Comparison of ENCODE assay signal across 1 cellular context in the genomic region with DNA sequence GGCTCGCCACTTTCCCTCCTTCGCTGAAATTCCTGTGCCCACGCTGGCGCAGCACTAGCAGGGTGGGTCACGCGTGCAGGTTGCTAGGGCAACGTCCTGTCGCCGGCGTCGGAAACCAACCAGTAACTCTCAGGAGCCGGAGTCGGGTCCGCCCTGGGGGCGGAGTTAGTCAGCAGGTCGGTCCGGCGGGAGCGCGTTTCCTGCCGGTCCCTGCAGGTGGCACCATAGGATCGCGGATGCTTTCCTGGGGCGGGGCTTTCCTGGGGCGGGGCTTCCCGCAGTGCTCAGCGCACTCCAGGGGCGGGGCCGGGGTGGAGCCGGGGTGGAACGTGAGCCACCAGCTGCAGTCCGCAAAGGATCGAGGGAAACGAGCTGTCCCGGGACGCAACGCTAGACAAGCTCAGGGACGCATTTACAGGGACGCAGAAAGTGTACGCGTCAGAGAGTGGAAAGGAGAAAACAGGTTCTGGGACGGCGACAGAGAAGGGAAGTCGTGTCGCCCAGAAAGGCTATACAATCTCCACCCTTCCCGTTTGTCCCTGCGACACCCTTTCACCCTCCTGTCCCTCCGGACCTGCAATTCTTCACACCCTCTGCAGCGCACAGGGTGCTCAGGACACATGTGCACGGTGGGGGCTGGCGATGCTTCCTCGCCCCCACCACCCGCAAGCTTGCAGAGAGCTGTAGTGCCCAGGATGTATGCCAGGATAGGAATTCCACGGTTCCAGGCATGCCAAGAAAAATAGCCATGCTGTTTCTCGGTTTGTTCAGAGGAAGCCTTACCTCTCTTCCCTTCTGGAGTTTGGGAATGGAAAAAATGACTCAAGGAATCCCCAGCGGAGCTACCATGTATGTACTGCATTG.
TF ChIP-seq lines count a peak whose summit lies in the region.

No MANE protein-coding gene starts in this region.

TF ChIP-seq in GM23338, 12 proteins besides CTCF, POLR2A, EP300 and RAD21 (continued from another document):
- TF ChIP-seq, protein P1, sequence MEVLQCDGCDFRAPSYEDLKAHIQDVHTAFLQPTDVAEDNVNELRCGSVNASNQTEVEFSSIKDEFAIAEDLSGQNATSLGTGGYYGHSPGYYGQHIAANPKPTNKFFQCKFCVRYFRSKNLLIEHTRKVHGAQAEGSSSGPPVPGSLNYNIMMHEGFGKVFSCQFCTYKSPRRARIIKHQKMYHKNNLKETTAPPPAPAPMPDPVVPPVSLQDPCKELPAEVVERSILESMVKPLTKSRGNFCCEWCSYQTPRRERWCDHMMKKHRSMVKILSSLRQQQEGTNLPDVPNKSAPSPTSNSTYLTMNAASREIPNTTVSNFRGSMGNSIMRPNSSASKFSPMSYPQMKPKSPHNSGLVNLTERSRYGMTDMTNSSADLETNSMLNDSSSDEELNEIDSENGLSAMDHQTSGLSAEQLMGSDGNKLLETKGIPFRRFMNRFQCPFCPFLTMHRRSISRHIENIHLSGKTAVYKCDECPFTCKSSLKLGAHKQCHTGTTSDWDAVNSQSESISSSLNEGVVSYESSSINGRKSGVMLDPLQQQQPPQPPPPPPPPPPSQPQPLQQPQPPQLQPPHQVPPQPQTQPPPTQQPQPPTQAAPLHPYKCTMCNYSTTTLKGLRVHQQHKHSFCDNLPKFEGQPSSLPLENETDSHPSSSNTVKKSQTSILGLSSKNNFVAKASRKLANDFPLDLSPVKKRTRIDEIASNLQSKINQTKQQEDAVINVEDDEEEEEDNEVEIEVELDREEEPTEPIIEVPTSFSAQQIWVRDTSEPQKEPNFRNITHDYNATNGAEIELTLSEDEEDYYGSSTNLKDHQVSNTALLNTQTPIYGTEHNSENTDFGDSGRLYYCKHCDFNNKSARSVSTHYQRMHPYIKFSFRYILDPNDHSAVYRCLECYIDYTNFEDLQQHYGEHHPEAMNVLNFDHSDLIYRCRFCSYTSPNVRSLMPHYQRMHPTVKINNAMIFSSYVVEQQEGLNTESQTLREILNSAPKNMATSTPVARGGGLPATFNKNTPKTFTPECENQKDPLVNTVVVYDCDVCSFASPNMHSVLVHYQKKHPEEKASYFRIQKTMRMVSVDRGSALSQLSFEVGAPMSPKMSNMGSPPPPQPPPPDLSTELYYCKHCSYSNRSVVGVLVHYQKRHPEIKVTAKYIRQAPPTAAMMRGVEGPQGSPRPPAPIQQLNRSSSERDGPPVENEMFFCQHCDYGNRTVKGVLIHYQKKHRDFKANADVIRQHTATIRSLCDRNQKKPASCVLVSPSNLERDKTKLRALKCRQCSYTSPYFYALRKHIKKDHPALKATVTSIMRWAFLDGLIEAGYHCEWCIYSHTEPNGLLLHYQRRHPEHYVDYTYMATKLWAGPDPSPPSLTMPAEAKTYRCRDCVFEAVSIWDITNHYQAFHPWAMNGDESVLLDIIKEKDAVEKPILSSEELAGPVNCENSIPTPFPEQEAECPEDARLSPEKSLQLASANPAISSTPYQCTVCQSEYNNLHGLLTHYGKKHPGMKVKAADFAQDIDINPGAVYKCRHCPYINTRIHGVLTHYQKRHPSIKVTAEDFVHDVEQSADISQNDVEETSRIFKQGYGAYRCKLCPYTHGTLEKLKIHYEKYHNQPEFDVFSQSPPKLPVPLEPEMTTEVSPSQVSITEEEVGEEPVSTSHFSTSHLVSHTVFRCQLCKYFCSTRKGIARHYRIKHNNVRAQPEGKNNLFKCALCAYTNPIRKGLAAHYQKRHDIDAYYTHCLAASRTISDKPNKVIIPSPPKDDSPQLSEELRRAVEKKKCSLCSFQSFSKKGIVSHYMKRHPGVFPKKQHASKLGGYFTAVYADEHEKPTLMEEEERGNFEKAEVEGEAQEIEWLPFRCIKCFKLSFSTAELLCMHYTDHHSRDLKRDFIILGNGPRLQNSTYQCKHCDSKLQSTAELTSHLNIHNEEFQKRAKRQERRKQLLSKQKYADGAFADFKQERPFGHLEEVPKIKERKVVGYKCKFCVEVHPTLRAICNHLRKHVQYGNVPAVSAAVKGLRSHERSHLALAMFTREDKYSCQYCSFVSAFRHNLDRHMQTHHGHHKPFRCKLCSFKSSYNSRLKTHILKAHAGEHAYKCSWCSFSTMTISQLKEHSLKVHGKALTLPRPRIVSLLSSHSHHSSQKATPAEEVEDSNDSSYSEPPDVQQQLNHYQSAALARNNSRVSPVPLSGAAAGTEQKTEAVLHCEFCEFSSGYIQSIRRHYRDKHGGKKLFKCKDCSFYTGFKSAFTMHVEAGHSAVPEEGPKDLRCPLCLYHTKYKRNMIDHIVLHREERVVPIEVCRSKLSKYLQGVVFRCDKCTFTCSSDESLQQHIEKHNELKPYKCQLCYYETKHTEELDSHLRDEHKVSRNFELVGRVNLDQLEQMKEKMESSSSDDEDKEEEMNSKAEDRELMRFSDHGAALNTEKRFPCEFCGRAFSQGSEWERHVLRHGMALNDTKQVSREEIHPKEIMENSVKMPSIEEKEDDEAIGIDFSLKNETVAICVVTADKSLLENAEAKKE (CRISPR knock-in tag; IDR thresholded peaks at IDR 0.05): no peak
TF ChIP-seq in GM23338: peak in this region for 2.
